8 cellular contexts compared by ENCODE assay signal in the genomic region with DNA sequence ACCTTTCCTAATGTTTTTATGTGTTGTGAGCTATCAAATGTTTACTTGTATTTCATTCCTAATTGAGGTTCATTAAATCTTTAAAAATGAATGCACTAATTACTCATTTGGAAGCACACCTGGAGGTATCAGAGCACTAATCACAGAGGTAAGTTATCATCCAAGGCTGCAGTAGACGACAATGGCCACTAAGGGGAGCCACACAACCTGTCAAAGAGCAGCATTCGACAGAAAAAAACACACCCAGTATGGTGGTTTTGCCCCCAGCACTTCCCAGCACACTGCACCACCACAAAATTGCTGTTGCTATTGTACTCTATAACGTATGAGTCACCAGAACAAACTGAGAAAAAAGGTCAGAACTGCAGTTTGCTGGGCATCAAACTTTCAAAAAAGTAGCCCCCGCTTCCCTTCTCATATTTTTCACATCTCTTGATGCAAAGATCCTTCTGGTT.
DNase-seq lines count a peak whose midpoint lies in the region; ATAC-seq and TF ChIP-seq lines count a peak whose summit lies in the region.

No MANE protein-coding gene starts in this region.

- no peak for TF ChIP-seq EP300 in sigmoid colon (IDR thresholded peaks at IDR 0.05)

- H3K36me3 ChIP-seq in Peyer's patch (no peaks in the 10 kb centered on the region), sigmoid colon (no peaks in the 10 kb centered on the region)

- TF ChIP-seq CTCF in Peyer's patch (IDR thresholded peaks at IDR 0.05), result peak; percentile 22 to 72 (median 62)
- peak; percentile 55 to 83 (median 77) for TF ChIP-seq CTCF in sigmoid colon (IDR thresholded peaks at IDR 0.05)

- 21 to 23% methylated on average over 4 of the region's 4 CpGs for WGBS in sigmoid colon, 2 donors

- TF ChIP-seq POLR2A in Peyer's patch (IDR thresholded peaks at IDR 0.05) (no peak), sigmoid colon (IDR thresholded peaks at IDR 0.05) (no peak)

- DNase-seq in ELF-1 (ENCODE audit: low read depth, low spot score), result peak; percentile 79
- DNase-seq in HuH-7.5 (ENCODE audit: low spot score), result peak; percentile 76
- DNase-seq in Peyer's patch, result peak in 2 of 3 donors; percentile 19 to 74
- DNase-seq in activated naive CD4-positive, alpha-beta T cell treated with anti-CD3 and anti-CD28 coated beads, Interleukin-2, amount 50 U/mL, for 16 hours, result peak; percentile 54
- DNase-seq in left ventricle myocardium superior, result no peak
- DNase-seq in sigmoid colon, result no peak
- no peak for DNase-seq in central memory CD4-positive, alpha-beta T cell

- H3K27ac ChIP-seq in Peyer's patch, result no peak overlapping the region
- H3K27ac ChIP-seq in sigmoid colon, result no peak overlapping the region

- peak; percentile 63 for ATAC-seq in GM21447 (IDR thresholded peaks at IDR 0.05; ENCODE audit: unreplicated experiment)
- peak; percentile 52 for ATAC-seq in left ventricle myocardium superior

- H3K27me3 ChIP-seq in Peyer's patch (no peaks in the 10 kb centered on the region), sigmoid colon (no peaks in the 10 kb centered on the region)

- intact Hi-C loops in left ventricle myocardium superior (cut with micrococcal nuclease) (loop anchor here (5.0 kb wide), 1 partner anchor 635 kb away; no protein-coding TSS in a partner anchor), sigmoid colon (cut with DNase I) (loop anchor here (2.0 to 5.0 kb wide), 2 partner anchors 205 to 634 kb away; a partner anchor contains a TSS)

- H3K4me3 ChIP-seq in Peyer's patch (no peak overlapping the region), sigmoid colon (no peak overlapping the region)

- H3K9me3 ChIP-seq in Peyer's patch (no peaks in the 10 kb centered on the region), sigmoid colon (no peaks in the 10 kb centered on the region)

- no peaks in the 10 kb centered on the region for H3K4me1 ChIP-seq in Peyer's patch
- H3K4me1 ChIP-seq in sigmoid colon, result peaks cover 0 to 5% (median 0%) of the 10 kb centered on the region in 4 donors

Comparison
In these comparisons a context has a peak if more than half of its experiments do, and no peak if none do; other contexts are left out.
1. DNase-seq: peak in ELF-1 (single experiment), HuH-7.5 (single experiment), Peyer's patch (2 of 3) and activated naive CD4-positive, alpha-beta T cell treated with anti-CD3 and anti-CD28 coated beads, Interleukin-2, amount 50 U/mL, for 16 hours (single experiment); none in left ventricle myocardium superior (single experiment), sigmoid colon (single experiment) and central memory CD4-positive, alpha-beta T cell (single experiment).